Comparison of ENCODE assay signal across 8 cellular contexts in the genomic region with DNA sequence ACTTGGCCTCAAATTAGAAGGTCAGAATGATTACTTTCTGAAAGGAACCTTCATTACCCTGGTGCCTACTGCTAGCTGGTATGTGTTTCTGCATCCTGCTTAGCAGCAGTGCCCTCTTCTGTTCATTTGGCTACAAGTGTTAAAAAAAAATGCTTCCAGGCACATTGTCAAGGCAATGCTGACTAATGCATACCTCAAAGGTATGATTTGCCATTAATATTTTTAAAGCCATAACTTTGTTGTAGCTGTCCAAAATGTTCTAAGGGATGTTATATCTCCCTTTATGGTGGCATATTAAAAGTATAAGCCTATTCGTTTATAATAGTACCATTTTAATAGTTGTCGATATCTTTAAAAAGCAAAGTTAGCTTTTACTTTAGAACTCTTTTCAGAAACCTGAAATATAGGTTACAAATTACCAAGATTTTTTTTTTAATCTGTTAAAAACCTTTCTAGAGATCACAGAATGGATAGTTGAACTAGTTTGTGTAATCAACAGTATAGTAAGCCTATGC. TPM values are rescaled to one million over a fixed set of nuclear protein-coding genes. Genes with fewer than 3 reads are reported as not detected.
DNase-seq lines count a peak whose midpoint lies in the region; ATAC-seq lines count a peak whose summit lies in the region.

No MANE protein-coding gene starts in this region.

- no peaks in the 10 kb centered on the region for H3K27me3 Mint-ChIP-seq in activated T-cell treated with anti-CD3 and anti-CD28 coated beads, Interleukin-2, amount 50 U/mL, for 72 hours (ENCODE audit: low read depth)

- H3K4me3 Mint-ChIP-seq in activated T-cell treated with anti-CD3 and anti-CD28 coated beads, Interleukin-2, amount 50 U/mL, for 72 hours = no peak overlapping the region

- peak; percentile 51 for DNase-seq in NCI-H1436 (lab: John Stamatoyannopoulos, UW)
- DNase-seq in NCI-H1436 treated with DMSO at 0.1 percent for 48 hours (lab: John Stamatoyannopoulos, UW) = no peak
- peak; percentile 1 for DNase-seq in NCI-H510A (lab: John Stamatoyannopoulos, UW)
- DNase-seq in activated T-cell treated with anti-CD3 and anti-CD28 coated beads, Interleukin-2, amount 50 U/mL, for 72 hours = peak; percentile 26 to 29
- DNase-seq in germinal center (ENCODE audit: low spot score) = peak; percentile 9
- DNase-seq in pons (ENCODE audit: low spot score) = peak; percentile 83

- ATAC-seq in GM19468 (IDR thresholded peaks at IDR 0.05; ENCODE audit: extremely low read depth, unreplicated experiment) = peak; percentile 73
- ATAC-seq in HG03442 (IDR thresholded peaks at IDR 0.05; ENCODE audit: unreplicated experiment) = peak; percentile 82
- ATAC-seq in activated T-cell treated with anti-CD3 and anti-CD28 coated beads, Interleukin-2, amount 50 U/mL, for 72 hours (replicated peaks in 1 of 2) = peak; percentile 60 to 61

- no peak overlapping the region for H3K27ac Mint-ChIP-seq in activated T-cell treated with anti-CD3 and anti-CD28 coated beads, Interleukin-2, amount 50 U/mL, for 72 hours

- H3K4me1 Mint-ChIP-seq in activated T-cell treated with anti-CD3 and anti-CD28 coated beads, Interleukin-2, amount 50 U/mL, for 72 hours (ENCODE audit: low read depth) = peaks cover 25% of the 10 kb centered on the region

- no peaks in the 10 kb centered on the region for H3K9me3 Mint-ChIP-seq in activated T-cell treated with anti-CD3 and anti-CD28 coated beads, Interleukin-2, amount 50 U/mL, for 72 hours

- H3K36me3 Mint-ChIP-seq in activated T-cell treated with anti-CD3 and anti-CD28 coated beads, Interleukin-2, amount 50 U/mL, for 72 hours (ENCODE audit: insufficient read depth in 2 of 2) = peaks cover 0 to 5% of the 10 kb centered on the region in 2 donors

RNA-seq across cellular contexts. Expression of gene FAM171B, which starts 52.0 kb away (rescaled TPM):
- total RNA-seq in activated T-cell treated with anti-CD3 and anti-CD28 coated beads, Interleukin-2, amount 50 U/mL, for 72 hours = 1 to 10 TPM; 1.1 to 1.5 TPM

RNA-seq across cellular contexts. Expression of gene ITGAV, which starts 52.0 kb away (rescaled TPM):
- 10 to 100 TPM; 11.2 to 11.8 TPM for total RNA-seq in activated T-cell treated with anti-CD3 and anti-CD28 coated beads, Interleukin-2, amount 50 U/mL, for 72 hours
